Comparison of ENCODE assay signal across 1 cellular context in genomic region chr20:32563311-32564272, GRCh38.
TF ChIP-seq lines count a peak whose summit lies in the region.

No MANE protein-coding gene starts in this region.

TF ChIP-seq in HEK293, 187 proteins besides CTCF, POLR2A, EP300 and RAD21:
- TF ChIP-seq, protein P1, sequence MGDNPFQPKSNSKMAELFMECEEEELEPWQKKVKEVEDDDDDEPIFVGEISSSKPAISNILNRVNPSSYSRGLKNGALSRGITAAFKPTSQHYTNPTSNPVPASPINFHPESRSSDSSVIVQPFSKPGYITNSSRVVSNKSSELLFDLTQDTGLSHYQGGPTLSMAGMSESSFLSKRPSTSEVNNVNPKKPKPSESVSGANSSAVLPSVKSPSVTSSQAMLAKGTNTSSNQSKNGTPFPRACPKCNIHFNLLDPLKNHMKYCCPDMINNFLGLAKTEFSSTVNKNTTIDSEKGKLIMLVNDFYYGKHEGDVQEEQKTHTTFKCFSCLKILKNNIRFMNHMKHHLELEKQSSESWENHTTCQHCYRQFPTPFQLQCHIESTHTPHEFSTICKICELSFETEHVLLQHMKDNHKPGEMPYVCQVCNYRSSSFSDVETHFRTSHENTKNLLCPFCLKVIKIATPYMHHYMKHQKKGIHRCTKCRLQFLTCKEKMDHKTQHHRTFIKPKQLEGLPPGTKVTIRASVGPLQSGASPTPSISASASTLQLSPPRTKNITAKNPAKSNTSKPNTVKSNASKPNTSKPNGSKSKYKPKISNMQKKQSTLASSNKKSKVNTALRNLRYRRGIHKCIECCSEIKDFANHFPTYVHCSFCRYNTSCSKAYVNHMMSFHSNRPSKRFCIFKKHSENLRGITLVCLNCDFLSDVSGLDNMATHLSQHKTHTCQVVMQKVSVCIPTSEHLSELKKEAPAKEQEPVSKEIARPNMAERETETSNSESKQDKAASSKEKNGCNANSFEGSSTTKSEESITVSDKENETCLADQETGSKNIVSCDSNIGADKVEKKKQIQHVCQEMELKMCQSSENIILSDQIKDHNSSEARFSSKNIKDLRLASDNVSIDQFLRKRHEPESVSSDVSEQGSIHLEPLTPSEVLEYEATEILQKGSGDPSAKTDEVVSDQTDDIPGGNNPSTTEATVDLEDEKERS (tag by site-specific recombination; IDR thresholded peaks at IDR 0.05) = 0 out of 2 replicates have a peak, but pooled peaks have one; percentile 41
- no peak for TF ChIP-seq HOXD13 (CRISPR knock-in tag; IDR thresholded peaks at IDR 0.05; ENCODE audit: borderline replicate concordance)
- TF ChIP-seq, protein P2, sequence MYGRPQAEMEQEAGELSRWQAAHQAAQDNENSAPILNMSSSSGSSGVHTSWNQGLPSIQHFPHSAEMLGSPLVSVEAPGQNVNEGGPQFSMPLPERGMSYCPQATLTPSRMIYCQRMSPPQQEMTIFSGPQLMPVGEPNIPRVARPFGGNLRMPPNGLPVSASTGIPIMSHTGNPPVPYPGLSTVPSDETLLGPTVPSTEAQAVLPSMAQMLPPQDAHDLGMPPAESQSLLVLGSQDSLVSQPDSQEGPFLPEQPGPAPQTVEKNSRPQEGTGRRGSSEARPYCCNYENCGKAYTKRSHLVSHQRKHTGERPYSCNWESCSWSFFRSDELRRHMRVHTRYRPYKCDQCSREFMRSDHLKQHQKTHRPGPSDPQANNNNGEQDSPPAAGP (tag by site-specific recombination; IDR thresholded peaks at IDR 0.05) = peak; percentile 34; the same call in 1 of the 2 replicates
- TF ChIP-seq ZBTB8A (tag by site-specific recombination; IDR thresholded peaks at IDR 0.05) = peak; percentile 59
- TF ChIP-seq REST (tag by site-specific recombination; IDR thresholded peaks at IDR 0.05) = no peak
- 0 out of 2 replicates have a peak, but pooled peaks have one; percentile 15 for TF ChIP-seq ZNF639 (tag by site-specific recombination; IDR thresholded peaks at IDR 0.05)
- TF ChIP-seq WT1 (tag by site-specific recombination; IDR thresholded peaks at IDR 0.05) = peak; percentile 36; the same call in 1 of the 2 replicates
